8 cellular contexts compared by ENCODE assay signal in genomic region chrX:46257451-46257879, GRCh38.
"Had no signal": no experiment of that assay in that cellular context is flagged by ENCODE, and none has a peak within 500 bp of the region (broad histone marks: within the 10 kb centered on the region; RNA-seq: fewer than 3 reads in every experiment).

No MANE protein-coding gene starts in this region.

- H3K27ac Mint-ChIP-seq: stimulated activated naive CD8-positive, alpha-beta T cell treated with anti-CD3 and anti-CD28 coated beads, Interleukin-15, amount 100 ng/mL, for 72 hours had no signal

- ATAC-seq: activated CD4-positive, CD25-positive, alpha-beta regulatory T cell treated with anti-CD3 and anti-CD28 coated beads, Interleukin-2, amount 50 U/mL, for 24 hours; stimulated activated naive CD8-positive, alpha-beta T cell treated with anti-CD3 and anti-CD28 coated beads, Interleukin-15, amount 100 ng/mL, for 72 hours had no signal

- FAIRE-seq: endometrium had no signal

- H3K4me3 Mint-ChIP-seq: stimulated activated naive CD8-positive, alpha-beta T cell treated with anti-CD3 and anti-CD28 coated beads, Interleukin-15, amount 100 ng/mL, for 72 hours had no signal

- DNase-seq: activated CD8-positive, alpha-beta memory T cell treated with anti-CD3 and anti-CD28 coated beads for 24 hours; activated naive CD4-positive, alpha-beta T cell treated with Interleukin-2 at 50 U/mL for 16 hours; cerebellar nuclear complex; dermis blood vessel endothelial cell; foreskin melanocyte; stimulated activated naive CD8-positive, alpha-beta T cell treated with anti-CD3 and anti-CD28 coated beads, Interleukin-15, amount 100 ng/mL, for 72 hours had no signal

- H3K27me3 Mint-ChIP-seq: stimulated activated naive CD8-positive, alpha-beta T cell treated with anti-CD3 and anti-CD28 coated beads, Interleukin-15, amount 100 ng/mL, for 72 hours had no signal
